ENCODE assay signal across 26 cellular contexts in genomic region chr1:218617986-218618385, GRCh38.
"Had no signal": no experiment of that assay in that cellular context is flagged by ENCODE, and none has a peak within 500 bp of the region (broad histone marks: within the 10 kb centered on the region; RNA-seq: fewer than 3 reads in every experiment).

No MANE protein-coding gene starts in this region.

- H3K27me3 Mint-ChIP-seq: activated CD4-positive, alpha-beta T cell treated with anti-CD3 and anti-CD28 coated beads, Interleukin-2, amount 10 ng/mL, durations not matched to agents 7 days and 5 days; activated CD8-positive, alpha-beta memory T cell treated with anti-CD3 and anti-CD28 coated beads, Interleukin-2, amount 10 ng/mL, durations not matched to agents 7 days and 5 days; activated CD8-positive, alpha-beta T cell treated with anti-CD3 and anti-CD28 coated beads for 36 hours; activated naive CD4-positive, alpha-beta T cell treated with anti-CD3 and anti-CD28 coated beads, Interleukin-2, amount 50 U/mL, for 24 hours; central memory CD8-positive, alpha-beta T cell; naive B cell; type B pancreatic cell had no signal

- H3K27ac ChIP-seq: brain microvascular endothelial cell, gastroesophageal sphincter, lower lobe of right lung, thoracic aorta, WERI-Rb-1 had no signal

- H3K27me3 ChIP-seq: brain microvascular endothelial cell, gastroesophageal sphincter had no signal

- H3K9me3 Mint-ChIP-seq: activated CD4-positive, alpha-beta T cell treated with anti-CD3 and anti-CD28 coated beads, Interleukin-2, amount 10 ng/mL, durations not matched to agents 7 days and 5 days; activated CD8-positive, alpha-beta T cell treated with anti-CD3 and anti-CD28 coated beads for 36 hours; activated naive CD4-positive, alpha-beta T cell treated with anti-CD3 and anti-CD28 coated beads, Interleukin-2, amount 50 U/mL, for 24 hours; T-helper 2 cell treated with Interferon-gamma antibody and Interleukin-4, amounts not matched to agents 5 μg/mL and 100 μg/mL, for 36 hours had no signal

- H3K4me1 Mint-ChIP-seq: activated CD4-positive, alpha-beta T cell treated with anti-CD3 and anti-CD28 coated beads, Interleukin-2, amount 10 ng/mL, durations not matched to agents 7 days and 5 days; activated CD8-positive, alpha-beta memory T cell treated with anti-CD3 and anti-CD28 coated beads, Interleukin-2, amount 10 ng/mL, durations not matched to agents 7 days and 5 days; activated naive CD4-positive, alpha-beta T cell treated with anti-CD3 and anti-CD28 coated beads, Interleukin-2, amount 50 U/mL, for 24 hours; central memory CD8-positive, alpha-beta T cell; naive B cell; neural crest cell had no signal

- H3K9me3 ChIP-seq: lower lobe of right lung, thoracic aorta had no signal

- ATAC-seq: activated CD8-positive, alpha-beta memory T cell treated with anti-CD3 and anti-CD28 coated beads, Interleukin-2, amount 10 ng/mL, durations not matched to agents 7 days and 5 days; activated CD8-positive, alpha-beta T cell treated with anti-CD3 and anti-CD28 coated beads for 36 hours; gastroesophageal sphincter; lower lobe of right lung; SK-N-SH treated with all-trans-retinoic acid at 6 μM for 48 hours had no signal

- H3K36me3 Mint-ChIP-seq: activated CD8-positive, alpha-beta memory T cell treated with anti-CD3 and anti-CD28 coated beads, Interleukin-2, amount 10 ng/mL, durations not matched to agents 7 days and 5 days; activated naive CD4-positive, alpha-beta T cell treated with anti-CD3 and anti-CD28 coated beads, Interleukin-2, amount 50 U/mL, for 24 hours; naive B cell; type B pancreatic cell had no signal

- H3K4me1 ChIP-seq: gastroesophageal sphincter, lower lobe of right lung had no signal

- FAIRE-seq: colon, TTC549 had no signal

- H3K4me3 ChIP-seq: gastroesophageal sphincter, lower lobe of right lung, thoracic aorta had no signal

- H3K4me3 Mint-ChIP-seq: activated CD4-positive, alpha-beta T cell treated with anti-CD3 and anti-CD28 coated beads, Interleukin-2, amount 10 ng/mL, durations not matched to agents 7 days and 5 days; activated CD8-positive, alpha-beta memory T cell treated with anti-CD3 and anti-CD28 coated beads, Interleukin-2, amount 10 ng/mL, durations not matched to agents 7 days and 5 days; activated CD8-positive, alpha-beta T cell treated with anti-CD3 and anti-CD28 coated beads for 36 hours; activated naive CD4-positive, alpha-beta T cell treated with anti-CD3 and anti-CD28 coated beads, Interleukin-2, amount 50 U/mL, for 24 hours; central memory CD8-positive, alpha-beta T cell; naive B cell; neural crest cell; T-helper 2 cell treated with Interferon-gamma antibody and Interleukin-4, amounts not matched to agents 5 μg/mL and 100 μg/mL, for 36 hours; type B pancreatic cell had no signal

- H3K36me3 ChIP-seq: brain microvascular endothelial cell, gastroesophageal sphincter, lower lobe of right lung, thoracic aorta, WERI-Rb-1 had no signal

- DNase-seq: activated CD4-positive, alpha-beta T cell treated with anti-CD3 and anti-CD28 coated beads, Interleukin-2, amount 10 ng/mL, durations not matched to agents 7 days and 5 days; activated CD4-positive, CD25-positive, alpha-beta regulatory T cell treated with anti-CD3 and anti-CD28 coated beads, Interleukin-2, amount 50 U/mL, for 72 hours; activated CD8-positive, alpha-beta memory T cell treated with anti-CD3 and anti-CD28 coated beads, Interleukin-2, amount 10 ng/mL, durations not matched to agents 7 days and 5 days; activated CD8-positive, alpha-beta T cell treated with anti-CD3 and anti-CD28 coated beads for 36 hours; activated gamma-delta T cell treated with Interleukin-2 at 50 U/mL for 16 hours; activated T-cell treated with anti-CD3 and anti-CD28 coated beads for 4 hours; aorta; brain microvascular endothelial cell; head of caudate nucleus; islet precursor cell; lower lobe of right lung; naive B cell; retina; stimulated activated CD4-positive, alpha-beta T cell treated with anti-CD3 and anti-CD28 coated beads, Interleukin-4, amount 100 ng/mL, for 1 hour; stimulated activated naive CD4-positive, alpha-beta T cell; WERI-Rb-1 had no signal

- H3K27ac Mint-ChIP-seq: activated CD4-positive, alpha-beta T cell treated with anti-CD3 and anti-CD28 coated beads, Interleukin-2, amount 10 ng/mL, durations not matched to agents 7 days and 5 days; activated CD8-positive, alpha-beta memory T cell treated with anti-CD3 and anti-CD28 coated beads, Interleukin-2, amount 10 ng/mL, durations not matched to agents 7 days and 5 days; activated CD8-positive, alpha-beta T cell treated with anti-CD3 and anti-CD28 coated beads for 36 hours; activated naive CD4-positive, alpha-beta T cell treated with anti-CD3 and anti-CD28 coated beads, Interleukin-2, amount 50 U/mL, for 24 hours; naive B cell; T-helper 2 cell treated with Interferon-gamma antibody and Interleukin-4, amounts not matched to agents 5 μg/mL and 100 μg/mL, for 36 hours; type B pancreatic cell had no signal
